8 cellular contexts compared by ENCODE assay signal in genomic region chr16:78503501-78504110, GRCh38.
DNase-seq lines count a peak whose midpoint lies in the region; ATAC-seq, FAIRE-seq and TF ChIP-seq lines count a peak whose summit lies in the region.

No MANE protein-coding gene starts in this region.

- peak; percentile 57 to 61 for TF ChIP-seq RAD21 in K562 (CRISPR knock-in tag; conservative IDR thresholded peaks at IDR 0.05 in 1 of 2, IDR thresholded peaks at IDR 0.05 in 1 of 2)

- intact Hi-C loops in K562 (cut with micrococcal nuclease), result loop anchor here (1.0 to 2.0 kb wide), 3 partner anchors 99 to 1099 kb away; no protein-coding TSS in a partner anchor

- H3K4me2 ChIP-seq in K562 (ENCODE audit: insufficient read depth, low read length) (no peak overlapping the region), keratinocyte (ENCODE audit: control insufficient read depth, extremely low read depth, insufficient read depth, low read depth, low read length) (no peak overlapping the region)

- BruUV-seq in K562 (replicated peaks; lab: Mats Ljungman, UMichigan), result no TSS peak

- H3K4me3 ChIP-seq in HEK293 (ENCODE audit: low read depth, low read length), result no peak overlapping the region
- H3K4me3 ChIP-seq in K562, result no peak overlapping the region
- no peak overlapping the region for H3K4me3 ChIP-seq in keratinocyte (ENCODE audit: control insufficient read depth in 2 of 3, extremely low read depth in 1 of 3, insufficient read depth in 2 of 3, low read depth in 1 of 3, low read length in 3 of 3)

- H3K27me3 ChIP-seq in K562 (ENCODE audit: control insufficient read depth in 2 of 2, insufficient read depth in 2 of 2, low read length in 2 of 2) (peaks cover 23 to 42% of the 10 kb centered on the region in 2 experiments), keratinocyte (ENCODE audit: control insufficient read depth, extremely low read depth, insufficient read depth, low read length) (no peaks in the 10 kb centered on the region)

- H3K4me1 ChIP-seq in HEK293 (ENCODE audit: control insufficient read depth, insufficient read depth, low read length), result no peaks in the 10 kb centered on the region
- H3K4me1 ChIP-seq in K562 (replicated peaks in 1 of 2; ENCODE audit: control insufficient read depth in 2 of 2, insufficient read depth in 2 of 2, low read length in 2 of 2), result no peaks in the 10 kb centered on the region
- peaks cover 6% of the 10 kb centered on the region for H3K4me1 ChIP-seq in keratinocyte (ENCODE audit: control insufficient read depth, extremely low read depth, insufficient read depth, low read length)

- in situ Hi-C loops in K562 (cut with MboI), result no loop called here

- WGBS in K562 (ENCODE audit: insufficient coverage, low coverage, missing lambda C conversion rate), result 18% methylated on average over 4 of the region's 4 CpGs

- 0 out of 2 replicates have a peak, but pooled peaks have one; percentile 22 for TF ChIP-seq CTCF in HEK293 (tag by site-specific recombination; IDR thresholded peaks at IDR 0.05)
- peak; percentile 61 to 74 (median 72); a peak in 5 of 6 replicates for TF ChIP-seq CTCF in K562 (IDR thresholded peaks at IDR 0.05 in 2 of 3, conservative IDR thresholded peaks at IDR 0.05 in 1 of 3; ENCODE audit: insufficient read depth in 2 of 3, low read depth in 1 of 3, low read length in 3 of 3)
- peak; percentile 37 to 65 (median 59) for TF ChIP-seq CTCF in keratinocyte (optimal IDR thresholded peaks at IDR 0.05 in 1 of 3, IDR thresholded peaks at IDR 0.05 in 1 of 3, conservative IDR thresholded peaks at IDR 0.05 in 1 of 3; ENCODE audit: extremely low read depth in 1 of 3, insufficient read depth in 2 of 3, low read length in 3 of 3)

- DNase-seq in DMS114 treated with DMSO at 0.1 percent for 48 hours (lab: John Stamatoyannopoulos, UW; ENCODE audit: unreplicated experiment) (peak; percentile 12), RPMI8226 (peak; percentile 74), K562 (ENCODE audit: extremely low read depth in 1 of 4, low spot score in 3 of 4) (peak; percentile 52 to 74 (median 70)), keratinocyte (ENCODE audit: low read depth, low spot score) (peak; percentile 26)
- peak; percentile 30 for DNase-seq in stimulated activated CD8-positive, alpha-beta memory T cell treated with anti-CD3 and anti-CD28 coated beads, Interleukin-12 subunit alpha, Interleukin-12 subunit beta, amount 100 ng/mL, for 1 hour (ENCODE audit: low read depth)

- H2AFZ ChIP-seq in K562 (ENCODE audit: low read depth, low read length) (no peak overlapping the region), keratinocyte (ENCODE audit: control insufficient read depth, low read length) (no peak overlapping the region)

- H3K9me1 ChIP-seq in K562 (ENCODE audit: control insufficient read depth, insufficient read depth, low read length), result no peaks in the 10 kb centered on the region
- no peaks in the 10 kb centered on the region for H3K9me1 ChIP-seq in keratinocyte (ENCODE audit: control insufficient read depth, extremely low read depth, insufficient read depth, low read length)

- dilution Hi-C loops in keratinocyte (cut with MboI; ENCODE audit: extremely low pct_ligation_motif_present, low sequenced_read_pairs), result no loop called here

- FAIRE-seq in K562 (lab: Jason Lieb, UNC) (peak; percentile 84), keratinocyte (lab: Jason Lieb, UNC) (peak; percentile 20)

- no peak for TF ChIP-seq EP300 in K562 (IDR thresholded peaks at IDR 0.05; ENCODE audit: low read length)

- ATAC-seq in K562 (peak; percentile 70), HG02571 (IDR thresholded peaks at IDR 0.05; ENCODE audit: unreplicated experiment) (no peak), GM21515 (IDR thresholded peaks at IDR 0.05; ENCODE audit: unreplicated experiment) (no peak)

- CTCF ChIA-PET in HEK293 (lab: Yijun Ruan, JAX), result interaction anchor here (0.6 to 1.8 kb wide), 12 partner anchors 9 to 1935 kb away, joined by 3 to 5 read pairs (median 3); no protein-coding TSS in a partner anchor
- CTCF ChIA-PET in K562 (lab: Yijun Ruan, JAX; ENCODE audit: low intra/inter-chr PET ratio), result interaction anchor here (0.5 to 1.4 kb wide), 4 partner anchors 267 to 1963 kb away, joined by 4 to 6 read pairs (median 4); no protein-coding TSS in a partner anchor

- H3K27ac ChIP-seq in HEK293 (ENCODE audit: extremely low read depth, low read depth, low read length) (no peak overlapping the region), K562 (ENCODE audit: extremely low read depth, low read depth, low read length) (no peak overlapping the region), keratinocyte (ENCODE audit: control insufficient read depth, insufficient read depth, low read length) (no peak overlapping the region)

- H4K20me1 ChIP-seq in K562 (replicated peaks; ENCODE audit: control insufficient read depth, insufficient read depth, low read length) (no peaks in the 10 kb centered on the region), keratinocyte (ENCODE audit: control insufficient read depth, extremely low read depth, insufficient read depth, low read length) (no peaks in the 10 kb centered on the region)

- H3K79me2 ChIP-seq in K562 (ENCODE audit: control insufficient read depth, insufficient read depth, low read length) (no peaks in the 10 kb centered on the region), keratinocyte (ENCODE audit: control insufficient read depth, insufficient read depth, low read length) (no peaks in the 10 kb centered on the region)

- H3K36me3 ChIP-seq in HEK293 (ENCODE audit: control insufficient read depth in 2 of 2, insufficient read depth in 1 of 2, low read length in 2 of 2) (no peaks in the 10 kb centered on the region), K562 (ENCODE audit: control insufficient read depth, insufficient read depth, low read length) (no peaks in the 10 kb centered on the region), keratinocyte (ENCODE audit: control insufficient read depth in 2 of 2, extremely low read depth in 1 of 2, insufficient read depth in 2 of 2, low read length in 2 of 2) (no peaks in the 10 kb centered on the region)

- TF ChIP-seq POLR2A in K562 (conservative IDR thresholded peaks at IDR 0.05), result no peak

- H3K9ac ChIP-seq in K562 (ENCODE audit: insufficient read depth in 1 of 2, low read depth in 2 of 2, low read length in 2 of 2) (no peak overlapping the region), keratinocyte (ENCODE audit: control insufficient read depth, extremely low read depth, insufficient read depth, low read length) (no peak overlapping the region)

- H3K9me3 ChIP-seq in HEK293 (ENCODE audit: control insufficient read depth, insufficient read depth, low read depth, low read length) (no peaks in the 10 kb centered on the region), K562 (replicated peaks; ENCODE audit: control insufficient read depth, insufficient read depth, low read depth, low read length) (no peaks in the 10 kb centered on the region), keratinocyte (ENCODE audit: control insufficient read depth, low read depth, low read length) (no peaks in the 10 kb centered on the region)

- POLR2A ChIA-PET in HEK293 (lab: Yijun Ruan, JAX), result no interaction called here
- POLR2A ChIA-PET in K562 (lab: Yijun Ruan, JAX), result no interaction called here

TF ChIP-seq in HEK293, 187 proteins besides CTCF, POLR2A, EP300 and RAD21:
- peak; percentile 41 for TF ChIP-seq ZNF654 (tag by site-specific recombination; IDR thresholded peaks at IDR 0.05; ENCODE audit: low read depth)
- TF ChIP-seq ZBTB26 (tag by site-specific recombination; optimal IDR thresholded peaks at IDR 0.05), result no peak
- no peak for TF ChIP-seq ZNF621 (tag by site-specific recombination; IDR thresholded peaks at IDR 0.05)

TF ChIP-seq in K562, 482 proteins besides CTCF, POLR2A, EP300 and RAD21:
- TF ChIP-seq FOXK2 (conservative IDR thresholded peaks at IDR 0.05 in 1 of 2, IDR thresholded peaks at IDR 0.05 in 1 of 2; ENCODE audit: low read depth in 2 of 2) (0 out of 4 replicates have a peak, but pooled peaks of 1 of the 2 experiments have one; percentile 19), SMC3 (conservative IDR thresholded peaks at IDR 0.05; ENCODE audit: insufficient read depth, low read depth, low read length) (peak; percentile 43; the same call in 1 of the 2 replicates), PTBP1 (IDR thresholded peaks at IDR 0.05; ENCODE audit: low read depth, low read length) (no peak)

Comparison
In these comparisons a context has a peak if more than half of its experiments do, and no peak if none do; other contexts are left out.
1. DNase-seq: peak in every context shown above with its lines; median percentile 74 in RPMI8226; 70 in K562; 30 in stimulated activated CD8-positive, alpha-beta memory T cell treated with anti-CD3 and anti-CD28 coated beads, Interleukin-12 subunit alpha, Interleukin-12 subunit beta, amount 100 ng/mL, for 1 hour; 26 in keratinocyte; 12 in DMS114 treated with DMSO at 0.1 percent for 48 hours.
2. CTCF ChIP-seq: peak in every context shown above with its lines; median percentile 72 in K562; 59 in keratinocyte; 22 in HEK293.